Comparison of ENCODE assay signal across 26 cellular contexts in the genomic region with DNA sequence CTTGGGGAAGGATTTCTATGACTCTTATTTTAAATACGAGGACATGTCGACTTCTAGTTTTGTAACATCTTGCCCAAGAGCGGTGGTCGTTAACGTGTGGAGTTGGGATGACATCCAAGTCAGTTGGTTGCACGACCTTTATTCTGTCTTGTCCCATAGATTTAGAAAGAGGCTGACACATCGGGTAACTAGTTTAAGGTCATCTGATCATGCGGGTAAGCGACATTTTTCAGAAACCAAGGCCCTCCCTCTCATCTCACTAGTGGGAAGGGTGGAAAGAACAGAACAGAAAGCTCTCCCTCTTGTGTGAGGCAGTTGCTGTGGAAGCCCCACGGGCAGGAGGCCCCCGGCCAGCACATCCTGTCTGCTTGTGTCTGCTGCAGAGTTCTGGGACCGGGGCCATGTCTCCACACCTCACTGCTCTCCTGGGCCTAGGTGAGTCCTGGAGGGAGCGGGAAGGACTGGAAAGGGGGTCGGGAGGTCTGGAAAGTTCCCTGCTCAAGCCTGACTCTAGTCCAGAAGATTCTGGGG. TPM values are rescaled to one million over a fixed set of nuclear protein-coding genes. Genes with fewer than 3 reads are reported as not detected.
A peak's percentile ranks its signal among the peaks of the same experiment; 100 is the strongest.
DNase-seq lines count a peak whose midpoint lies in the region; ATAC-seq and TF ChIP-seq lines count a peak whose summit lies in the region.
"Had no signal": no experiment of that assay in that cellular context is flagged by ENCODE, and none has a peak within 500 bp of the region (broad histone marks: within the 10 kb centered on the region; RNA-seq: fewer than 3 reads in every experiment).

A gene with protein sequence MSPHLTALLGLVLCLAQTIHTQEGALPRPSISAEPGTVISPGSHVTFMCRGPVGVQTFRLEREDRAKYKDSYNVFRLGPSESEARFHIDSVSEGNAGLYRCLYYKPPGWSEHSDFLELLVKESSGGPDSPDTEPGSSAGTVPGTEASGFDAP (plus strand): TSS at position 314 of the 531 bp plus-strand sequence. CDS start 88 bp downstream, at position 402.

- H2BK5ac ChIP-seq in trophoblast cell (ENCODE audit: low read depth, low read length, poor library complexity): no peak within 1 kb of the TSS

- no peak within 1 kb of the TSS for H2AK5ac ChIP-seq in trophoblast cell (ENCODE audit: low read length)

- peaks cover 13% of the 10 kb centered on the region for H3K27me3 ChIP-seq in HL-60 (ENCODE audit: insufficient read depth, poor library complexity, severe bottlenecking)
- H3K27me3 ChIP-seq in trophoblast cell (ENCODE audit: insufficient read depth, low read length): no peaks in the 10 kb centered on the region
- H3K27me3 ChIP-seq: tibial nerve had no signal

- H3K27ac ChIP-seq in HL-60 (replicated peaks): no peak within 1 kb of the TSS
- no peak within 1 kb of the TSS for H3K27ac ChIP-seq in trophoblast cell (ENCODE audit: low read depth, low read length)
- H3K27ac ChIP-seq: skin epidermis, tibial nerve, WERI-Rb-1 had no signal

- H3K4me2 ChIP-seq in trophoblast cell (ENCODE audit: low read length): no peak within 1 kb of the TSS

- peaks cover 41% of the 10 kb centered on the region for H3K4me1 Mint-ChIP-seq in activated T-helper 1 cell treated with anti-CD3 and anti-CD28 coated beads, Interleukin-12 subunit alpha, Interleukin-12 subunit beta, Interleukin-2, Interleukin-4 antibody, amounts not matched to agents 30 ng/mL and 10 ng/mL and 1 ng/mL, durations not matched to agents 14 hours and 24 hours and 36 hours (ENCODE audit: low read depth)

- H3K79me2 ChIP-seq in trophoblast cell (ENCODE audit: control insufficient read depth, insufficient read depth, low read length, poor library complexity): no peaks in the 10 kb centered on the region

- no peak within 1 kb of the TSS for H2BK120ac ChIP-seq in trophoblast cell (ENCODE audit: insufficient read depth, low read length, poor library complexity)

- H3K9ac ChIP-seq in trophoblast cell (ENCODE audit: low read length): no peak within 1 kb of the TSS

- peak; percentile 26 for DNase-seq in activated CD4-positive, alpha-beta T cell treated with anti-CD3 and anti-CD28 coated beads for 48 hours
- no peak for DNase-seq in activated CD4-positive, alpha-beta T cell treated with anti-CD3 and anti-CD28 coated beads, Interleukin-2, amount 50 U/mL, for 4 hours
- DNase-seq in HL-60 (ENCODE audit: low read depth in 1 of 2, low spot score in 1 of 2) (no peak), trophoblast cell (peak; percentile 50 to 85), NCI-H187 treated with DMSO at 0.1 percent for 48 hours (lab: John Stamatoyannopoulos, UW) (no peak)
- DNase-seq in activated T-helper 1 cell treated with anti-CD3 and anti-CD28 coated beads, Interleukin-12 subunit alpha, Interleukin-12 subunit beta, Interleukin-2, Interleukin-4 antibody, amounts not matched to agents 30 ng/mL and 10 ng/mL and 1 ng/mL, durations not matched to agents 14 hours and 24 hours and 36 hours (ENCODE audit: low spot score): no peak
- DNase-seq: amygdala; BE2C; glutamatergic neuron; mammary epithelial cell; NCI-H2107; NCI-H524; nucleus accumbens; stimulated activated CD4-positive, alpha-beta T cell treated with anti-CD3 and anti-CD28 coated beads, Interleukin-2, amount 100 ng/mL, for 24 hours; stimulated activated naive CD4-positive, alpha-beta T cell; WERI-Rb-1 had no signal

- intact Hi-C loops in activated T-helper 1 cell treated with anti-CD3 and anti-CD28 coated beads, Interleukin-12 subunit alpha, Interleukin-12 subunit beta, Interleukin-2, Interleukin-4 antibody, amounts not matched to agents 30 ng/mL and 10 ng/mL and 1 ng/mL, durations not matched to agents 14 hours and 24 hours and 36 hours (cut with micrococcal nuclease): loop anchor here (2.0 kb wide), 1 partner anchor 16 kb away; no protein-coding TSS in a partner anchor

- H3K4ac ChIP-seq in trophoblast cell (ENCODE audit: low read depth, low read length): no peak within 1 kb of the TSS

- H3K23ac ChIP-seq in trophoblast cell (ENCODE audit: low read length): no peak within 1 kb of the TSS

- H3K14ac ChIP-seq in trophoblast cell (ENCODE audit: low read length): no peak within 1 kb of the TSS

- no peak within 1 kb of the TSS for H3K18ac ChIP-seq in trophoblast cell (ENCODE audit: low read length)

- H3K4me3 Mint-ChIP-seq in activated T-helper 1 cell treated with anti-CD3 and anti-CD28 coated beads, Interleukin-12 subunit alpha, Interleukin-12 subunit beta, Interleukin-2, Interleukin-4 antibody, amounts not matched to agents 30 ng/mL and 10 ng/mL and 1 ng/mL, durations not matched to agents 14 hours and 24 hours and 36 hours: peak within 1 kb of the TSS; percentile 79
- H3K4me3 Mint-ChIP-seq: dendritic cell treated with granulocyte-macrophage colony-stimulating factor and Interleukin-4, amounts not matched to agents 40 ng/mL and 50 ng/mL, for 4 days had no signal

- TF ChIP-seq CTCF in HL-60 (IDR thresholded peaks at IDR 0.05; ENCODE audit: insufficient read depth, low read length): no peak

- peak within 1 kb of the TSS; percentile 79 for H3K27ac Mint-ChIP-seq in activated T-helper 1 cell treated with anti-CD3 and anti-CD28 coated beads, Interleukin-12 subunit alpha, Interleukin-12 subunit beta, Interleukin-2, Interleukin-4 antibody, amounts not matched to agents 30 ng/mL and 10 ng/mL and 1 ng/mL, durations not matched to agents 14 hours and 24 hours and 36 hours
- H3K27ac Mint-ChIP-seq: dendritic cell treated with granulocyte-macrophage colony-stimulating factor and Interleukin-4, amounts not matched to agents 40 ng/mL and 50 ng/mL, for 4 days had no signal

- peak within 1 kb of the TSS; percentile 14 for H3K4me3 ChIP-seq in HL-60 (replicated peaks; ENCODE audit: insufficient read depth, low read length)
- H3K4me3 ChIP-seq in trophoblast cell (ENCODE audit: low read depth, low read length): no peak within 1 kb of the TSS
- H3K4me3 ChIP-seq: skin epidermis, tibial nerve had no signal

- no peak within 1 kb of the TSS for H4K8ac ChIP-seq in trophoblast cell (ENCODE audit: low read depth, low read length)

- H2AFZ ChIP-seq in trophoblast cell (ENCODE audit: insufficient read depth, low read length, poor library complexity): no peak within 1 kb of the TSS

- no peak within 1 kb of the TSS for H4K91ac ChIP-seq in trophoblast cell (ENCODE audit: low read depth, low read length)

- H3K36me3 Mint-ChIP-seq in activated T-helper 1 cell treated with anti-CD3 and anti-CD28 coated beads, Interleukin-12 subunit alpha, Interleukin-12 subunit beta, Interleukin-2, Interleukin-4 antibody, amounts not matched to agents 30 ng/mL and 10 ng/mL and 1 ng/mL, durations not matched to agents 14 hours and 24 hours and 36 hours (ENCODE audit: low read depth): no peaks in the 10 kb centered on the region

- no peak within 1 kb of the TSS for H4K12ac ChIP-seq in trophoblast cell (ENCODE audit: low read depth, low read length)

- H3K79me1 ChIP-seq in trophoblast cell (ENCODE audit: low read length): no peaks in the 10 kb centered on the region

- H3K27me3 Mint-ChIP-seq in activated T-helper 1 cell treated with anti-CD3 and anti-CD28 coated beads, Interleukin-12 subunit alpha, Interleukin-12 subunit beta, Interleukin-2, Interleukin-4 antibody, amounts not matched to agents 30 ng/mL and 10 ng/mL and 1 ng/mL, durations not matched to agents 14 hours and 24 hours and 36 hours (ENCODE audit: insufficient read depth): peaks cover 13% of the 10 kb centered on the region

- H3K9me3 Mint-ChIP-seq in activated T-helper 1 cell treated with anti-CD3 and anti-CD28 coated beads, Interleukin-12 subunit alpha, Interleukin-12 subunit beta, Interleukin-2, Interleukin-4 antibody, amounts not matched to agents 30 ng/mL and 10 ng/mL and 1 ng/mL, durations not matched to agents 14 hours and 24 hours and 36 hours: no peaks in the 10 kb centered on the region
- H3K9me3 Mint-ChIP-seq: dendritic cell treated with granulocyte-macrophage colony-stimulating factor and Interleukin-4, amounts not matched to agents 40 ng/mL and 50 ng/mL, for 4 days had no signal

- no peaks in the 10 kb centered on the region for H3K4me1 ChIP-seq in trophoblast cell (ENCODE audit: control insufficient read depth in 1 of 2, insufficient read depth in 2 of 2, low read length in 2 of 2)
- H3K4me1 ChIP-seq: BE2C, tibial nerve had no signal

- ATAC-seq in HG03520 (IDR thresholded peaks at IDR 0.05; ENCODE audit: unreplicated experiment): no peak
- no peak for ATAC-seq in GM18519 (IDR thresholded peaks at IDR 0.05; ENCODE audit: low FRiP score, unreplicated experiment)
- ATAC-seq: HepG2 had no signal

- H3K36me3 ChIP-seq in trophoblast cell (ENCODE audit: control insufficient read depth in 1 of 2, insufficient read depth in 2 of 2, low read length in 2 of 2): no peaks in the 10 kb centered on the region
- H3K36me3 ChIP-seq: BE2C, tibial nerve, WERI-Rb-1 had no signal

- H2BK12ac ChIP-seq in trophoblast cell (ENCODE audit: low read length): no peak within 1 kb of the TSS

- H3K9me3 ChIP-seq in trophoblast cell (ENCODE audit: insufficient read depth, low read depth, low read length): peaks cover 27% of the 10 kb centered on the region
- H3K9me3 ChIP-seq: BE2C, tibial nerve had no signal

- no CpG with 5 or more reads among the region's 14 CpGs for WGBS in trophoblast cell (ENCODE audit: extremely low coverage, insufficient coverage, insufficient read length)

RNA-seq across cellular contexts. Expression of the gene that starts here (rescaled TPM):
- total RNA-seq in activated T-helper 1 cell treated with anti-CD3 and anti-CD28 coated beads, Interleukin-12 subunit alpha, Interleukin-12 subunit beta, Interleukin-2, Interleukin-4 antibody, amounts not matched to agents 30 ng/mL and 10 ng/mL and 1 ng/mL, durations not matched to agents 14 hours and 24 hours and 36 hours: 45.7 and 49.1 TPM in 2 replicates
- not detected in 2 replicates for polyA plus RNA-seq in trophoblast cell (2013)
- total RNA-seq: bronchial epithelial cell, endothelial cell of umbilical vein, H1, mammary epithelial cell, myocyte, tibial nerve had no signal
- polyA plus RNA-seq: endothelial cell of umbilical vein, H1, mammary epithelial cell had no signal

Comparison
In these comparisons a context has a peak if more than half of its experiments do, and no peak if none do; other contexts are left out.
1. DNase-seq: peak in activated CD4-positive, alpha-beta T cell treated with anti-CD3 and anti-CD28 coated beads for 48 hours (single experiment) and trophoblast cell (2 of 2); none in activated CD4-positive, alpha-beta T cell treated with anti-CD3 and anti-CD28 coated beads, Interleukin-2, amount 50 U/mL, for 4 hours (0 of 2), HL-60 (0 of 2), activated T-helper 1 cell treated with anti-CD3 and anti-CD28 coated beads, Interleukin-12 subunit alpha, Interleukin-12 subunit beta, Interleukin-2, Interleukin-4 antibody, amounts not matched to agents 30 ng/mL and 10 ng/mL and 1 ng/mL, durations not matched to agents 14 hours and 24 hours and 36 hours (single experiment) and NCI-H187 treated with DMSO at 0.1 percent for 48 hours (single experiment).